Comparison of ENCODE assay signal across 43 cellular contexts in genomic region chr12:110804406-110804805, GRCh38. TPM values are rescaled to one million over a fixed set of nuclear protein-coding genes. Genes with fewer than 3 reads are reported as not detected.
"Had no signal": no experiment of that assay in that cellular context is flagged by ENCODE, and none has a peak within 500 bp of the region (broad histone marks: within the 10 kb centered on the region; RNA-seq: fewer than 3 reads in every experiment).

No MANE protein-coding gene starts in this region.

- H3K4me1 ChIP-seq: adrenal gland, ascending aorta, body of pancreas, breast epithelium had no signal

- H3K36me3 ChIP-seq: adrenal gland, ascending aorta, brain microvascular endothelial cell, breast epithelium, cardiac muscle cell had no signal

- H3K9me3 ChIP-seq: adrenal gland had no signal

- H3K27ac ChIP-seq: adrenal gland, ascending aorta, body of pancreas, brain microvascular endothelial cell, breast epithelium, cardiac muscle cell had no signal

- H3K4me3 Mint-ChIP-seq: activated naive CD4-positive, alpha-beta T cell treated with anti-CD3 and anti-CD28 coated beads for 36 hours; activated naive CD4-positive, alpha-beta T cell treated with anti-CD3 and anti-CD28 coated beads, Interleukin-2, amount 10 ng/mL, durations not matched to agents 7 days and 5 days; activated naive CD8-positive, alpha-beta T cell; activated naive CD8-positive, alpha-beta T cell treated with anti-CD3 and anti-CD28 coated beads for 36 hours; activated naive CD8-positive, alpha-beta T cell treated with anti-CD3 and anti-CD28 coated beads, Interleukin-2, amount 10 ng/mL, durations not matched to agents 7 days and 5 days; activated naive CD8-positive, alpha-beta T cell treated with anti-CD3 and anti-CD28 coated beads, Interleukin-2, amount 50 U/mL, for 24 hours; activated T-cell treated with anti-CD3 and anti-CD28 coated beads, Interleukin-2, amount 50 U/mL, for 24 hours; activated T-cell treated with anti-CD3 and anti-CD28 coated beads, Interleukin-2, amount 50 U/mL, for 4 hours; activated T-cell treated with anti-CD3 and anti-CD28 coated beads, Interleukin-2, amount 50 U/mL, for 72 hours; activated T-helper 1 cell treated with anti-CD3 and anti-CD28 coated beads, Interleukin-12 subunit alpha, Interleukin-12 subunit beta, Interleukin-2, Interleukin-4 antibody, amounts not matched to agents 30 ng/mL and 10 ng/mL and 1 ng/mL, durations not matched to agents 14 hours and 24 hours and 36 hours; activated T-helper 17 cell treated with anti-CD3 and anti-CD28 coated beads, Interleukin-2, amount 50 U/mL, for 72 hours; brain; central memory CD8-positive, alpha-beta T cell had no signal

- H3K27ac Mint-ChIP-seq: activated naive CD4-positive, alpha-beta T cell treated with anti-CD3 and anti-CD28 coated beads for 36 hours; activated naive CD4-positive, alpha-beta T cell treated with anti-CD3 and anti-CD28 coated beads, Interleukin-2, amount 10 ng/mL, durations not matched to agents 7 days and 5 days; activated naive CD4-positive, alpha-beta T cell treated with anti-CD3 and anti-CD28 coated beads, Interleukin-2, amount 50 U/mL, for 72 hours; activated naive CD8-positive, alpha-beta T cell; activated naive CD8-positive, alpha-beta T cell treated with anti-CD3 and anti-CD28 coated beads for 36 hours; activated naive CD8-positive, alpha-beta T cell treated with anti-CD3 and anti-CD28 coated beads, Interleukin-2, amount 10 ng/mL, durations not matched to agents 7 days and 5 days; activated naive CD8-positive, alpha-beta T cell treated with anti-CD3 and anti-CD28 coated beads, Interleukin-2, amount 50 U/mL, for 24 hours; activated T-cell treated with anti-CD3 and anti-CD28 coated beads, Interleukin-2, amount 50 U/mL, for 24 hours; activated T-cell treated with anti-CD3 and anti-CD28 coated beads, Interleukin-2, amount 50 U/mL, for 72 hours; activated T-helper 1 cell treated with anti-CD3 and anti-CD28 coated beads, Interleukin-12 subunit alpha, Interleukin-12 subunit beta, Interleukin-2, Interleukin-4 antibody, amounts not matched to agents 30 ng/mL and 10 ng/mL and 1 ng/mL, durations not matched to agents 14 hours and 24 hours and 36 hours; activated T-helper 17 cell treated with anti-CD3 and anti-CD28 coated beads, Interleukin-2, amount 50 U/mL, for 72 hours; activated T-helper 2 cell treated with anti-CD3 and anti-CD28 coated beads, Interferon-gamma antibody, Interleukin-2, Interleukin-4, amounts not matched to agents 10 μg/mL and 5 μg/mL and 100 μg/mL, durations not matched to agents 14 hours and 24 hours and 36 hours; brain had no signal

- H3K27me3 Mint-ChIP-seq: activated naive CD4-positive, alpha-beta T cell treated with anti-CD3 and anti-CD28 coated beads, Interleukin-2, amount 10 ng/mL, durations not matched to agents 7 days and 5 days; activated naive CD8-positive, alpha-beta T cell; activated naive CD8-positive, alpha-beta T cell treated with anti-CD3 and anti-CD28 coated beads for 36 hours; activated naive CD8-positive, alpha-beta T cell treated with anti-CD3 and anti-CD28 coated beads, Interleukin-2, amount 10 ng/mL, durations not matched to agents 7 days and 5 days; activated naive CD8-positive, alpha-beta T cell treated with anti-CD3 and anti-CD28 coated beads, Interleukin-2, amount 50 U/mL, for 24 hours; activated T-cell treated with anti-CD3 and anti-CD28 coated beads, Interleukin-2, amount 50 U/mL, for 24 hours; activated T-helper 17 cell treated with anti-CD3 and anti-CD28 coated beads, Interleukin-2, amount 50 U/mL, for 72 hours; central memory CD8-positive, alpha-beta T cell had no signal

- H3K36me3 Mint-ChIP-seq: activated naive CD8-positive, alpha-beta T cell treated with anti-CD3 and anti-CD28 coated beads for 36 hours; activated naive CD8-positive, alpha-beta T cell treated with anti-CD3 and anti-CD28 coated beads, Interleukin-2, amount 10 ng/mL, durations not matched to agents 7 days and 5 days; brain had no signal

- ATAC-seq: activated naive CD4-positive, alpha-beta T cell treated with anti-CD3 and anti-CD28 coated beads, Interleukin-2, amount 50 U/mL, for 72 hours; activated naive CD8-positive, alpha-beta T cell treated with anti-CD3 and anti-CD28 coated beads, Interleukin-2, amount 50 U/mL, for 24 hours; activated T-cell treated with anti-CD3 and anti-CD28 coated beads, Interleukin-2, amount 50 U/mL, for 4 hours; activated T-cell treated with anti-CD3 and anti-CD28 coated beads, Interleukin-2, amount 50 U/mL, for 72 hours; activated T-helper 17 cell treated with anti-CD3 and anti-CD28 coated beads, Interleukin-2, amount 50 U/mL, for 72 hours; body of pancreas had no signal

- H3K4me3 ChIP-seq: adrenal gland, ascending aorta, body of pancreas, breast epithelium, cardiac muscle cell had no signal

- H3K27me3 ChIP-seq: adrenal gland, ascending aorta, body of pancreas, brain microvascular endothelial cell, breast epithelium, cardiac muscle cell had no signal

- H3K4me1 Mint-ChIP-seq: activated naive CD4-positive, alpha-beta T cell treated with anti-CD3 and anti-CD28 coated beads, Interleukin-2, amount 10 ng/mL, durations not matched to agents 7 days and 5 days; activated naive CD8-positive, alpha-beta T cell treated with anti-CD3 and anti-CD28 coated beads, Interleukin-2, amount 10 ng/mL, durations not matched to agents 7 days and 5 days; activated naive CD8-positive, alpha-beta T cell treated with anti-CD3 and anti-CD28 coated beads, Interleukin-2, amount 50 U/mL, for 24 hours; activated T-helper 17 cell treated with anti-CD3 and anti-CD28 coated beads, Interleukin-2, amount 50 U/mL, for 72 hours; brain; central memory CD8-positive, alpha-beta T cell had no signal

- FAIRE-seq: astrocyte, bronchial epithelial cell, colon had no signal

- DNase-seq: activated effector memory CD4-positive, alpha-beta T cell treated with anti-CD3 and anti-CD28 coated beads, Interleukin-2, amount 50 U/mL, for 16 hours; activated effector memory CD4-positive, alpha-beta T cell treated with Interleukin-2 at 50 U/mL for 16 hours; activated gamma-delta T cell; activated gamma-delta T cell treated with Interleukin-2 at 50 U/mL for 16 hours; activated naive CD4-positive, alpha-beta T cell treated with anti-CD3 and anti-CD28 coated beads for 36 hours; activated naive CD4-positive, alpha-beta T cell treated with anti-CD3 and anti-CD28 coated beads, Interleukin-2, amount 10 ng/mL, durations not matched to agents 7 days and 5 days; activated naive CD4-positive, alpha-beta T cell treated with anti-CD3 and anti-CD28 coated beads, Interleukin-2, amount 50 U/mL, for 16 hours; activated naive CD4-positive, alpha-beta T cell treated with Interleukin-2 at 50 U/mL for 16 hours; activated naive CD8-positive, alpha-beta T cell treated with anti-CD3 and anti-CD28 coated beads for 36 hours; activated naive CD8-positive, alpha-beta T cell treated with anti-CD3 and anti-CD28 coated beads, Interleukin-2, amount 10 ng/mL, durations not matched to agents 7 days and 5 days; activated naive CD8-positive, alpha-beta T cell treated with anti-CD3 and anti-CD28 coated beads, Interleukin-2, amount 50 U/mL, for 24 hours; activated T-cell treated with anti-CD3 and anti-CD28 coated beads, Interleukin-2, amount 50 U/mL, for 1 hour; activated T-cell treated with anti-CD3 and anti-CD28 coated beads, Interleukin-2, amount 50 U/mL, for 24 hours; activated T-cell treated with anti-CD3 and anti-CD28 coated beads, Interleukin-2, amount 50 U/mL, for 4 hours; activated T-cell treated with anti-CD3 and anti-CD28 coated beads, Interleukin-2, amount 50 U/mL, for 48 hours; activated T-cell treated with anti-CD3 and anti-CD28 coated beads, Interleukin-2, amount 50 U/mL, for 72 hours; adrenal gland; amniotic stem cell; amygdala; anterior cingulate cortex; aorta; body of pancreas; brain microvascular endothelial cell; caudate nucleus; central memory CD4-positive, alpha-beta T cell; cerebellar nuclear complex had no signal

RNA-seq across cellular contexts. Expression of gene CCDC63, which starts 42.4 kb away (rescaled TPM):
- total RNA-seq: activated naive CD4-positive, alpha-beta T cell treated with anti-CD3 and anti-CD28 coated beads for 36 hours; activated naive CD4-positive, alpha-beta T cell treated with anti-CD3 and anti-CD28 coated beads, Interleukin-2, amount 50 U/mL, for 72 hours; activated naive CD8-positive, alpha-beta T cell treated with anti-CD3 and anti-CD28 coated beads for 36 hours; activated naive CD8-positive, alpha-beta T cell treated with anti-CD3 and anti-CD28 coated beads, Interleukin-2, amount 10 ng/mL, durations not matched to agents 7 days and 5 days; activated T-cell treated with anti-CD3 and anti-CD28 coated beads, Interleukin-2, amount 50 U/mL, for 4 hours; activated T-helper 1 cell treated with anti-CD3 and anti-CD28 coated beads, Interleukin-12 subunit alpha, Interleukin-12 subunit beta, Interleukin-2, Interleukin-4 antibody, amounts not matched to agents 30 ng/mL and 10 ng/mL and 1 ng/mL, durations not matched to agents 14 hours and 24 hours and 36 hours; activated T-helper 17 cell treated with anti-CD3 and anti-CD28 coated beads, Interleukin-2, amount 50 U/mL, for 72 hours; activated T-helper 2 cell treated with anti-CD3 and anti-CD28 coated beads, Interferon-gamma antibody, Interleukin-2, Interleukin-4, amounts not matched to agents 10 μg/mL and 5 μg/mL and 100 μg/mL, durations not matched to agents 14 hours and 24 hours and 36 hours; adrenal gland; aorta; ascending aorta; body of pancreas; breast epithelium; bronchial epithelial cell; cardiac muscle cell; cardiac septum; cerebellum; chondrocyte had no signal
- polyA plus RNA-seq: adipose tissue, adrenal gland, aorta had no signal
